19 cellular contexts compared by ENCODE assay signal in genomic region chr5:35316611-35317307, GRCh38.
DNase-seq lines count a peak whose midpoint lies in the region; ATAC-seq and TF ChIP-seq lines count a peak whose summit lies in the region.
"Had no signal": no experiment of that assay in that cellular context is flagged by ENCODE, and none has a peak within 500 bp of the region (broad histone marks: within the 10 kb centered on the region; RNA-seq: fewer than 3 reads in every experiment).

No MANE protein-coding gene starts in this region.

- TF ChIP-seq POLR2A in breast epithelium (IDR thresholded peaks at IDR 0.05), result no peak

- no TSS peak for BruUV-seq in MCF 10A (replicated peaks; lab: Mats Ljungman, UMichigan)

- no peaks in the 10 kb centered on the region for H3K36me3 ChIP-seq in breast epithelium
- H3K36me3 ChIP-seq: SJSA1, suprapubic skin had no signal

- no peak overlapping the region for H3K4me3 ChIP-seq in breast epithelium
- H3K4me3 ChIP-seq: mucosa of descending colon, SJSA1, suprapubic skin had no signal

- H3K4me1 Mint-ChIP-seq in MCF 10A (ENCODE audit: insufficient read depth, unreplicated experiment), result peaks cover 8% of the 10 kb centered on the region
- H3K4me1 Mint-ChIP-seq in stimulated activated naive B cell treated with anti-CD40 and anti-IgM and Interleukin-4, amounts not matched to agents 10 μg/mL and 1 μg/mL and 100 μg/mL, for 72 hours, result peaks cover 5 to 12% of the 10 kb centered on the region in 2 donors

- H3K27ac ChIP-seq in breast epithelium (no peak overlapping the region), epithelial cell of prostate (no peak overlapping the region)
- H3K27ac ChIP-seq: SJSA1, suprapubic skin had no signal

- peak; percentile 38 for DNase-seq in MCF 10A (ENCODE audit: unreplicated experiment)
- DNase-seq in breast epithelium (ENCODE audit: low spot score in 2 of 2), result no peak
- peak; percentile 71 for DNase-seq in NCI-H446 treated with DMSO at 0.1 percent for 48 hours (lab: John Stamatoyannopoulos, UW)
- DNase-seq in epithelial cell of prostate (ENCODE audit: low read depth, low spot score), result peak; percentile 22
- DNase-seq in stimulated activated naive CD8-positive, alpha-beta T cell treated with anti-CD3 and anti-CD28 coated beads, Interleukin-15, Interleukin-2, amounts not matched to agents 100 U/mL and 50 U/mL, for 24 hours, result peak; percentile 11
- no peak for DNase-seq in NOMO-1 (lab: John Stamatoyannopoulos, UW; ENCODE audit: unreplicated experiment in 2 of 2)
- DNase-seq in stimulated activated naive B cell treated with anti-CD40 and anti-IgM and Interleukin-4, amounts not matched to agents 10 μg/mL and 1 μg/mL and 100 μg/mL, for 72 hours, result no peak
- DNase-seq in NCI-H526 treated with DMSO at 0.1 percent for 48 hours (lab: John Stamatoyannopoulos, UW), result no peak
- DNase-seq: activated CD4-positive, CD25-positive, alpha-beta regulatory T cell treated with anti-CD3 and anti-CD28 coated beads, Interleukin-2, amount 50 U/mL, for 72 hours; amygdala; Caco-2; cerebellar nuclear complex; effector memory CD4-positive, alpha-beta T cell; left colon; mucosa of descending colon; NCI-H1694 treated with DMSO at 0.1 percent for 48 hours; NCI-H510A had no signal

- H3K27ac Mint-ChIP-seq in MCF 10A (ENCODE audit: low read depth, unreplicated experiment), result no peak overlapping the region
- H3K27ac Mint-ChIP-seq in stimulated activated naive B cell treated with anti-CD40 and anti-IgM and Interleukin-4, amounts not matched to agents 10 μg/mL and 1 μg/mL and 100 μg/mL, for 72 hours, result no peak overlapping the region

- H3K36me3 Mint-ChIP-seq in MCF 10A (ENCODE audit: insufficient read depth, unreplicated experiment), result no peaks in the 10 kb centered on the region
- H3K36me3 Mint-ChIP-seq in stimulated activated naive B cell treated with anti-CD40 and anti-IgM and Interleukin-4, amounts not matched to agents 10 μg/mL and 1 μg/mL and 100 μg/mL, for 72 hours, result peaks cover 0 to 6% of the 10 kb centered on the region in 2 donors

- peak; percentile 64 for ATAC-seq in stimulated activated naive CD8-positive, alpha-beta T cell treated with anti-CD3 and anti-CD28 coated beads, Interleukin-15, Interleukin-2, amounts not matched to agents 100 U/mL and 50 U/mL, for 24 hours
- ATAC-seq in stimulated activated naive B cell treated with anti-CD40 and anti-IgM and Interleukin-4, amounts not matched to agents 10 μg/mL and 1 μg/mL and 100 μg/mL, for 72 hours (replicated peaks), result no peak
- ATAC-seq: left colon, mucosa of descending colon had no signal

- H3K27me3 Mint-ChIP-seq in MCF 10A (ENCODE audit: insufficient read depth, unreplicated experiment), result no peaks in the 10 kb centered on the region
- no peaks in the 10 kb centered on the region for H3K27me3 Mint-ChIP-seq in stimulated activated naive B cell treated with anti-CD40 and anti-IgM and Interleukin-4, amounts not matched to agents 10 μg/mL and 1 μg/mL and 100 μg/mL, for 72 hours

- CTCF ChIA-PET in MCF 10A (lab: Yijun Ruan, JAX), result interaction anchor here (0.6 kb wide), 1 partner anchor 47 kb away, joined by 3 read pairs; no protein-coding TSS in a partner anchor

- intact Hi-C loops in MCF 10A (cut with micrococcal nuclease) (no loop called here), breast epithelium (cut with DNase I; ENCODE audit: low total_unique reads) (loop anchor here (1.0 kb wide), 1 partner anchor 23 kb away; no protein-coding TSS in a partner anchor)

- no peak overlapping the region for H3K4me3 Mint-ChIP-seq in MCF 10A (ENCODE audit: unreplicated experiment)
- no peak overlapping the region for H3K4me3 Mint-ChIP-seq in stimulated activated naive B cell treated with anti-CD40 and anti-IgM and Interleukin-4, amounts not matched to agents 10 μg/mL and 1 μg/mL and 100 μg/mL, for 72 hours

- H3K9me3 Mint-ChIP-seq in MCF 10A (ENCODE audit: unreplicated experiment), result peaks cover 8% of the 10 kb centered on the region
- no peaks in the 10 kb centered on the region for H3K9me3 Mint-ChIP-seq in stimulated activated naive B cell treated with anti-CD40 and anti-IgM and Interleukin-4, amounts not matched to agents 10 μg/mL and 1 μg/mL and 100 μg/mL, for 72 hours

- TF ChIP-seq CTCF in MCF 10A (IDR thresholded peaks at IDR 0.05; ENCODE audit: unreplicated experiment), result no peak
- no peak for TF ChIP-seq CTCF in breast epithelium (IDR thresholded peaks at IDR 0.05)

- no peaks in the 10 kb centered on the region for H3K27me3 ChIP-seq in breast epithelium
- H3K27me3 ChIP-seq: SJSA1, suprapubic skin had no signal

- H3K9me3 ChIP-seq in breast epithelium, result no peaks in the 10 kb centered on the region
- H3K9me3 ChIP-seq: Caco-2, mucosa of descending colon, SJSA1, suprapubic skin had no signal

- H3K4me1 ChIP-seq in breast epithelium, result no peaks in the 10 kb centered on the region
- H3K4me1 ChIP-seq: Caco-2, SJSA1 had no signal

- POLR2A ChIA-PET in MCF 10A (lab: Yijun Ruan, JAX), result interaction anchor here (0.6 to 0.7 kb wide), 2 partner anchors 118 to 156 kb away, joined by 3 read pairs; no protein-coding TSS in a partner anchor

Comparison
In these comparisons a context has a peak if more than half of its experiments do, and no peak if none do; other contexts are left out.
1. DNase-seq: peak in MCF 10A (single experiment), NCI-H446 treated with DMSO at 0.1 percent for 48 hours (single experiment), epithelial cell of prostate (single experiment) and stimulated activated naive CD8-positive, alpha-beta T cell treated with anti-CD3 and anti-CD28 coated beads, Interleukin-15, Interleukin-2, amounts not matched to agents 100 U/mL and 50 U/mL, for 24 hours (single experiment); none in breast epithelium (0 of 2), NOMO-1 (0 of 2), stimulated activated naive B cell treated with anti-CD40 and anti-IgM and Interleukin-4, amounts not matched to agents 10 μg/mL and 1 μg/mL and 100 μg/mL, for 72 hours (single experiment) and NCI-H526 treated with DMSO at 0.1 percent for 48 hours (single experiment).